Comparison of ENCODE assay signal across 24 cellular contexts in genomic region chr16:84361546-84361945, GRCh38. TPM values are rescaled to one million over a fixed set of nuclear protein-coding genes. Genes with fewer than 3 reads are reported as not detected.
DNase-seq lines count a peak whose midpoint lies in the region; ATAC-seq, FAIRE-seq and TF ChIP-seq lines count a peak whose summit lies in the region.
"Had no signal": no experiment of that assay in that cellular context is flagged by ENCODE, and none has a peak within 500 bp of the region (broad histone marks: within the 10 kb centered on the region; RNA-seq: fewer than 3 reads in every experiment).

No MANE protein-coding gene starts in this region.

- TF ChIP-seq CTCF in osteoblast (IDR thresholded peaks at IDR 0.05; ENCODE audit: extremely low read depth, low read depth, low read length), result no peak

- H3K4me3 ChIP-seq in osteoblast (ENCODE audit: insufficient read depth, low read length), result no peak overlapping the region
- H3K4me3 ChIP-seq: A549, GM23338, SJSA1 had no signal

- no peak overlapping the region for H3K27ac ChIP-seq in osteoblast (ENCODE audit: low read depth, low read length)
- H3K27ac ChIP-seq: A549, KMS-11, SJSA1 had no signal

- no peak overlapping the region for H2AFZ ChIP-seq in osteoblast (ENCODE audit: low read length)

- no peaks in the 10 kb centered on the region for H3K36me3 ChIP-seq in osteoblast (ENCODE audit: insufficient read depth, low read length)
- H3K36me3 ChIP-seq: SJSA1 had no signal

- no peaks in the 10 kb centered on the region for H3K79me2 ChIP-seq in osteoblast (ENCODE audit: insufficient read depth, low read length)

- no peaks in the 10 kb centered on the region for H4K20me1 ChIP-seq in osteoblast (ENCODE audit: insufficient read depth, low read length)

- peaks cover 12% of the 10 kb centered on the region for H3K4me1 ChIP-seq in osteoblast (ENCODE audit: insufficient read depth, low read length)

- no peak overlapping the region for H3K4me2 ChIP-seq in osteoblast (ENCODE audit: insufficient read depth, low read length)
- H3K4me2 ChIP-seq: A549, GM23338, KMS-11 had no signal

- ATAC-seq in GM18858 (IDR thresholded peaks at IDR 0.05; ENCODE audit: unreplicated experiment), result no peak
- ATAC-seq: A549, HCT116, Right ventricle myocardium inferior had no signal

- H3K27me3 ChIP-seq in osteoblast (ENCODE audit: insufficient read depth, low read length), result peaks cover 25% of the 10 kb centered on the region

- DNase-seq in COLO668 (lab: John Stamatoyannopoulos, UW; ENCODE audit: unreplicated experiment), result peak; percentile 14
- DNase-seq in RCC 7860 (ENCODE audit: low spot score), result peak; percentile 61
- DNase-seq in glomerular visceral epithelial cell (ENCODE audit: extremely low spot score), result peak; percentile 30
- DNase-seq in osteoblast (ENCODE audit: insufficient read length, low spot score, missing footprints), result peak; percentile 6
- DNase-seq in NCI-H2196 treated with DMSO at 0.1 percent for 48 hours (lab: John Stamatoyannopoulos, UW; ENCODE audit: unreplicated experiment), result no peak
- no peak for DNase-seq in islet precursor cell
- DNase-seq: Caco-2; CD4-positive, alpha-beta T cell; IMR-90; NCI-H1092 treated with DMSO at 0.1 percent for 48 hours; NCI-H1436 treated with DMSO at 0.1 percent for 48 hours; NCI-H226; NCI-H774 had no signal

- H3K9me3 ChIP-seq in osteoblast (ENCODE audit: low read depth, low read length), result no peaks in the 10 kb centered on the region
- H3K9me3 ChIP-seq: A549, Caco-2, SJSA1 had no signal

- FAIRE-seq in RCC 7860 (lab: Jason Lieb, UNC), result peak; percentile 79
- FAIRE-seq: A549, G401.6, GM12892, HTR-8/SVneo had no signal

RNA-seq across cellular contexts. Expression of gene ATP2C2, which starts 6.8 kb away (rescaled TPM):
- not detected in 2 replicates for total RNA-seq in osteoblast
- total RNA-seq: CD4-positive, alpha-beta T cell; Daoy; IMR-90; Right ventricle myocardium inferior; SJSA1 had no signal

Comparison
In these comparisons a context has a peak if more than half of its experiments do, and no peak if none do; other contexts are left out.
1. DNase-seq: peak in COLO668 (single experiment), RCC 7860 (single experiment), glomerular visceral epithelial cell (single experiment) and osteoblast (single experiment); none in NCI-H2196 treated with DMSO at 0.1 percent for 48 hours (single experiment) and islet precursor cell (single experiment).